ENCODE assay signal across 7 cellular contexts in the genomic region with DNA sequence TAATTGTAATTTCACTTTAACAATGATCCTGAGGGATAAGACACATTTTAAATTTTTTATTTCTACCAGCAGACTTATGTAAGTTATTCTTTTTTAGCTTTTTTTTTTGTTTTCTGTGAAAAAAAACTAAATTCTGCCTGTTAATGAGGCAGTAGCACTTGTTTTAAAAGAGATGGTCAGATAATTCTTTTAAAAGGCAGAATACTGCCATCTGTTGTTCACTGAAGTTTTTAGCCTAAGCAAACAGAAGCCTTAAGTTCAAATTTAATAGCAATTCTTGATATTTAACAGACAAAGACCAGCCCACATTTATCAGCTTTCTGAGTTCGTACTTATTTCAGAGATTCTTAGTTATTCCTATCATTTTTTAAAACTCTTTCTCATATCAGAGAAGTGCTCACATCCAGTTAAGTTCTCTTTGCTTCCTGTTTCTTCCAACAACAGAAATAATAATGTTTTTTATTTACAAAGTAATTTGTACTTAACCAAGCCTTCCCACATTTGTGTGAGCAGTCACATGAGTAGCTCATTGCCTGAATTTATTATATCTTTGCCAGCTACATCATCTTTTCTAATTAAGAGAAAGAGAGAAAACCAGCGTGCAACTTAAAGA.
A peak's percentile ranks its signal among the peaks of the same experiment; 100 is the strongest.
DNase-seq lines count a peak whose midpoint lies in the region; ATAC-seq and TF ChIP-seq lines count a peak whose summit lies in the region.

No MANE protein-coding gene starts in this region.

- DNase-seq in HFFc6 (peak; percentile 42), fibroblast of lung (ENCODE audit: low read depth in 2 of 2) (peak; percentile 56 to 80), pons (ENCODE audit: low spot score) (peak; percentile 84), UCSD-AML1 (lab: John Stamatoyannopoulos, UW; ENCODE audit: unreplicated experiment) (no peak)
- DNase-seq in activated CD4-positive, alpha-beta T cell treated with anti-CD3 and anti-CD28 coated beads, Interleukin-2, amount 10 ng/mL, durations not matched to agents 24 days and 14 days = no peak
- DNase-seq in activated CD8-positive, alpha-beta memory T cell treated with anti-CD3 and anti-CD28 coated beads, Interleukin-2, amount 10 ng/mL, durations not matched to agents 7 days and 5 days = no peak

- no peak overlapping the region for H2AFZ ChIP-seq in OCI-LY1 (ENCODE audit: low read length)
- H2AFZ ChIP-seq in fibroblast of lung (ENCODE audit: low read length) = no peak overlapping the region

- H3F3A ChIP-seq in OCI-LY1 (ENCODE audit: insufficient read depth, low read length) = no peaks in the 10 kb centered on the region

- no peak overlapping the region for H3K27ac Mint-ChIP-seq in HFFc6
- no peak overlapping the region for H3K27ac Mint-ChIP-seq in activated CD4-positive, alpha-beta T cell treated with anti-CD3 and anti-CD28 coated beads, Interleukin-2, amount 10 ng/mL, durations not matched to agents 24 days and 14 days
- no peak overlapping the region for H3K27ac Mint-ChIP-seq in activated CD8-positive, alpha-beta memory T cell treated with anti-CD3 and anti-CD28 coated beads, Interleukin-2, amount 10 ng/mL, durations not matched to agents 7 days and 5 days

- H3K79me2 ChIP-seq in OCI-LY1 (ENCODE audit: insufficient read depth, low read length) = no peaks in the 10 kb centered on the region
- no peaks in the 10 kb centered on the region for H3K79me2 ChIP-seq in fibroblast of lung (ENCODE audit: control insufficient read depth, insufficient read depth, low read length)

- H3K9me2 ChIP-seq in OCI-LY1 (ENCODE audit: low read depth, low read length) = no peaks in the 10 kb centered on the region

- CTCF ChIA-PET in activated CD8-positive, alpha-beta memory T cell treated with anti-CD3 and anti-CD28 coated beads, Interleukin-2, amount 10 ng/mL, durations not matched to agents 7 days and 5 days (lab: Charles Lee) = no interaction called here

- H3K4me1 ChIP-seq in OCI-LY1 (ENCODE audit: insufficient read depth, low read length, severe bottlenecking) = no peaks in the 10 kb centered on the region
- peaks cover 3% of the 10 kb centered on the region for H3K4me1 ChIP-seq in fibroblast of lung (ENCODE audit: control insufficient read depth, extremely low read depth, insufficient read depth, low read length)

- no peaks in the 10 kb centered on the region for H3K27me3 Mint-ChIP-seq in HFFc6 (ENCODE audit: insufficient read depth)
- H3K27me3 Mint-ChIP-seq in activated CD4-positive, alpha-beta T cell treated with anti-CD3 and anti-CD28 coated beads, Interleukin-2, amount 10 ng/mL, durations not matched to agents 24 days and 14 days = no peaks in the 10 kb centered on the region
- H3K27me3 Mint-ChIP-seq in activated CD8-positive, alpha-beta memory T cell treated with anti-CD3 and anti-CD28 coated beads, Interleukin-2, amount 10 ng/mL, durations not matched to agents 7 days and 5 days = no peaks in the 10 kb centered on the region

- no peaks in the 10 kb centered on the region for H3K27me3 ChIP-seq in OCI-LY1 (ENCODE audit: insufficient read depth, low read length)
- H3K27me3 ChIP-seq in fibroblast of lung (ENCODE audit: control insufficient read depth, insufficient read depth, low read length) = no peaks in the 10 kb centered on the region

- H4K20me1 ChIP-seq in OCI-LY1 (ENCODE audit: insufficient read depth, low read length) (no peaks in the 10 kb centered on the region), fibroblast of lung (ENCODE audit: control insufficient read depth, extremely low read depth, insufficient read depth, low read length) (no peaks in the 10 kb centered on the region)

- no peak overlapping the region for H3K4me3 Mint-ChIP-seq in HFFc6
- H3K4me3 Mint-ChIP-seq in activated CD4-positive, alpha-beta T cell treated with anti-CD3 and anti-CD28 coated beads, Interleukin-2, amount 10 ng/mL, durations not matched to agents 24 days and 14 days = no peak overlapping the region
- H3K4me3 Mint-ChIP-seq in activated CD8-positive, alpha-beta memory T cell treated with anti-CD3 and anti-CD28 coated beads, Interleukin-2, amount 10 ng/mL, durations not matched to agents 7 days and 5 days = no peak overlapping the region

- H3K9me3 Mint-ChIP-seq in HFFc6 = no peaks in the 10 kb centered on the region
- no peaks in the 10 kb centered on the region for H3K9me3 Mint-ChIP-seq in activated CD4-positive, alpha-beta T cell treated with anti-CD3 and anti-CD28 coated beads, Interleukin-2, amount 10 ng/mL, durations not matched to agents 24 days and 14 days
- H3K9me3 Mint-ChIP-seq in activated CD8-positive, alpha-beta memory T cell treated with anti-CD3 and anti-CD28 coated beads, Interleukin-2, amount 10 ng/mL, durations not matched to agents 7 days and 5 days (ENCODE audit: low read depth) = no peaks in the 10 kb centered on the region

- H3K36me3 Mint-ChIP-seq in HFFc6 (ENCODE audit: low read depth) = no peaks in the 10 kb centered on the region
- H3K36me3 Mint-ChIP-seq in activated CD4-positive, alpha-beta T cell treated with anti-CD3 and anti-CD28 coated beads, Interleukin-2, amount 10 ng/mL, durations not matched to agents 24 days and 14 days (ENCODE audit: low read depth) = no peaks in the 10 kb centered on the region
- no peaks in the 10 kb centered on the region for H3K36me3 Mint-ChIP-seq in activated CD8-positive, alpha-beta memory T cell treated with anti-CD3 and anti-CD28 coated beads, Interleukin-2, amount 10 ng/mL, durations not matched to agents 7 days and 5 days

- H3K4me3 ChIP-seq in OCI-LY1 (ENCODE audit: low read depth, low read length, poor library complexity, severe bottlenecking) (no peak overlapping the region), fibroblast of lung (replicated peaks in 1 of 4; ENCODE audit: control extremely low read depth in 1 of 4, insufficient read depth in 1 of 4, low read depth in 3 of 4, low read length in 4 of 4) (no peak overlapping the region)

- no peaks in the 10 kb centered on the region for H3K36me3 ChIP-seq in OCI-LY1 (ENCODE audit: insufficient read depth, low read length)
- no peaks in the 10 kb centered on the region for H3K36me3 ChIP-seq in fibroblast of lung (ENCODE audit: control insufficient read depth, insufficient read depth, low read length)

- TF ChIP-seq CTCF in HFFc6 (IDR thresholded peaks at IDR 0.05) (peak; percentile 79), OCI-LY1 (IDR thresholded peaks at IDR 0.05; ENCODE audit: low read length) (peak; percentile 36; the same call in 1 of the 2 replicates), fibroblast of lung (conservative IDR thresholded peaks at IDR 0.05 in 1 of 2, IDR thresholded peaks at IDR 0.05 in 1 of 2; ENCODE audit: low read depth in 1 of 2, low read length in 2 of 2) (peak in 1 of 2 donors; percentile 51)

- intact Hi-C loops in activated CD4-positive, alpha-beta T cell treated with anti-CD3 and anti-CD28 coated beads, Interleukin-2, amount 10 ng/mL, durations not matched to agents 24 days and 14 days (cut with micrococcal nuclease) = no loop called here

- peaks cover 19% of the 10 kb centered on the region for H3K4me1 Mint-ChIP-seq in HFFc6 (ENCODE audit: low read depth)
- no peaks in the 10 kb centered on the region for H3K4me1 Mint-ChIP-seq in activated CD4-positive, alpha-beta T cell treated with anti-CD3 and anti-CD28 coated beads, Interleukin-2, amount 10 ng/mL, durations not matched to agents 24 days and 14 days
- H3K4me1 Mint-ChIP-seq in activated CD8-positive, alpha-beta memory T cell treated with anti-CD3 and anti-CD28 coated beads, Interleukin-2, amount 10 ng/mL, durations not matched to agents 7 days and 5 days = no peaks in the 10 kb centered on the region

- ATAC-seq in activated CD8-positive, alpha-beta memory T cell treated with anti-CD3 and anti-CD28 coated beads, Interleukin-2, amount 10 ng/mL, durations not matched to agents 7 days and 5 days = no peak

- no peak overlapping the region for H3K4me2 ChIP-seq in OCI-LY1 (ENCODE audit: low read length)
- peak overlapping the region; percentile 41 for H3K4me2 ChIP-seq in fibroblast of lung (ENCODE audit: extremely low read depth, insufficient read depth, low read length)

- H3K27ac ChIP-seq in OCI-LY1 (ENCODE audit: low read depth, low read length, poor library complexity, severe bottlenecking) = no peak overlapping the region
- peak overlapping the region; percentile 44 for H3K27ac ChIP-seq in fibroblast of lung (ENCODE audit: insufficient read depth, low read length)

- H3K9ac ChIP-seq in OCI-LY1 (ENCODE audit: low read length) (no peak overlapping the region), fibroblast of lung (ENCODE audit: insufficient read depth, low read length) (no peak overlapping the region)

- H3K9me3 ChIP-seq in OCI-LY1 (ENCODE audit: low read length) (no peaks in the 10 kb centered on the region), fibroblast of lung (ENCODE audit: control insufficient read depth, insufficient read depth, low read depth, low read length) (no peaks in the 10 kb centered on the region)

Comparison
In these comparisons a context has a peak if more than half of its experiments do, and no peak if none do; other contexts are left out.
1. DNase-seq: peak in HFFc6 (single experiment), fibroblast of lung (2 of 2) and pons (single experiment); none in activated CD4-positive, alpha-beta T cell treated with anti-CD3 and anti-CD28 coated beads, Interleukin-2, amount 10 ng/mL, durations not matched to agents 24 days and 14 days (single experiment), UCSD-AML1 (single experiment) and activated CD8-positive, alpha-beta memory T cell treated with anti-CD3 and anti-CD28 coated beads, Interleukin-2, amount 10 ng/mL, durations not matched to agents 7 days and 5 days (single experiment).